ENCODE assay signal across 1 cellular context in genomic region chr15:51083641-51084040, GRCh38.
TF ChIP-seq lines count a peak whose summit lies in the region.

No MANE protein-coding gene starts in this region.

TF ChIP-seq in WTC11, 78 proteins besides CTCF, POLR2A, EP300 and RAD21 (continued from another document):
- TF ChIP-seq ZMAT4 (CRISPR knock-in tag; IDR thresholded peaks at IDR 0.05) (no peak), KAT7 (CRISPR knock-in tag; IDR thresholded peaks at IDR 0.05; ENCODE audit: borderline replicate concordance) (no peak), TEAD4 (CRISPR knock-in tag; IDR thresholded peaks at IDR 0.05) (no peak), GABPB1 (CRISPR knock-in tag; IDR thresholded peaks at IDR 0.05) (no peak)
